In genomic region chr2:237085261-237086221, GRCh38 we compare ENCODE assay signal across 1 cellular context.
TF ChIP-seq lines count a peak whose summit lies in the region.

Gene COPS8, plus strand, starts transcription at chr2:237085889. Its CDS starts 76 bp downstream, at chr2:237085965.

TF ChIP-seq in GM12878, 131 proteins besides CTCF, POLR2A, EP300 and RAD21 (continued from another document and continues in another):
- peak; percentile 47 for TF ChIP-seq E2F4 (IDR thresholded peaks at IDR 0.05; ENCODE audit: low read depth, low read length)
- TF ChIP-seq PAX5 (IDR thresholded peaks at IDR 0.05; ENCODE audit: borderline replicate concordance, low read depth, low read length): 0 out of 2 replicates have a peak, but pooled peaks have one; percentile 47
- peak; percentile 38 for TF ChIP-seq PBX3 (IDR thresholded peaks at IDR 0.05; ENCODE audit: insufficient replicate concordance, low read depth, low read length)
- TF ChIP-seq EZH2 (IDR thresholded peaks at IDR 0.05; ENCODE audit: borderline replicate concordance, control insufficient read depth, low read depth, low read length): no peak
- no peak for TF ChIP-seq KDM1A (IDR thresholded peaks at IDR 0.05; ENCODE audit: borderline replicate concordance)
- TF ChIP-seq RFX5 (IDR thresholded peaks at IDR 0.05; ENCODE audit: low read depth, low read length): peak; percentile 48; the same call in 1 of the 2 replicates
- TF ChIP-seq USF2 (IDR thresholded peaks at IDR 0.05; ENCODE audit: borderline replicate concordance, low read depth, low read length): no peak
- TF ChIP-seq BCLAF1 (IDR thresholded peaks at IDR 0.05): no peak
- TF ChIP-seq BMI1 (IDR thresholded peaks at IDR 0.05; ENCODE audit: borderline replicate concordance): no peak
- TF ChIP-seq NRF1 (conservative IDR thresholded peaks at IDR 0.05; ENCODE audit: low read depth, low read length): no peak
- peak; percentile 60 for TF ChIP-seq KLF5 (IDR thresholded peaks at IDR 0.05; ENCODE audit: partially characterized antibody)
- no peak for TF ChIP-seq RBBP5 (conservative IDR thresholded peaks at IDR 0.05)
- TF ChIP-seq, protein P1, sequence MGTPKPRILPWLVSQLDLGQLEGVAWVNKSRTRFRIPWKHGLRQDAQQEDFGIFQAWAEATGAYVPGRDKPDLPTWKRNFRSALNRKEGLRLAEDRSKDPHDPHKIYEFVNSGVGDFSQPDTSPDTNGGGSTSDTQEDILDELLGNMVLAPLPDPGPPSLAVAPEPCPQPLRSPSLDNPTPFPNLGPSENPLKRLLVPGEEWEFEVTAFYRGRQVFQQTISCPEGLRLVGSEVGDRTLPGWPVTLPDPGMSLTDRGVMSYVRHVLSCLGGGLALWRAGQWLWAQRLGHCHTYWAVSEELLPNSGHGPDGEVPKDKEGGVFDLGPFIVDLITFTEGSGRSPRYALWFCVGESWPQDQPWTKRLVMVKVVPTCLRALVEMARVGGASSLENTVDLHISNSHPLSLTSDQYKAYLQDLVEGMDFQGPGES (IDR thresholded peaks at IDR 0.05): no peak
- TF ChIP-seq ZNF274 (IDR thresholded peaks at IDR 0.05; ENCODE audit: insufficient read depth, insufficient read length): no peak
- TF ChIP-seq ZBTB40 (IDR thresholded peaks at IDR 0.05; ENCODE audit: borderline replicate concordance): peak; percentile 91
- peak; percentile 62 for TF ChIP-seq MYC (IDR thresholded peaks at IDR 0.05; ENCODE audit: insufficient read depth, insufficient read length, insufficient replicate concordance, low read length, severe bottlenecking)
- TF ChIP-seq KAT2A (conservative IDR thresholded peaks at IDR 0.05; ENCODE audit: control insufficient read depth, low read depth, low read length): no peak
- TF ChIP-seq ZSCAN29 (IDR thresholded peaks at IDR 0.05): no peak
- TF ChIP-seq IKZF1 (conservative IDR thresholded peaks at IDR 0.05): peak; percentile 96
- TF ChIP-seq NBN (IDR thresholded peaks at IDR 0.05): peak; percentile 98
- peak; percentile 32; the same call in 1 of the 2 replicates for TF ChIP-seq SREBF1 (IDR thresholded peaks at IDR 0.05; ENCODE audit: low read length)
- no peak for TF ChIP-seq HDAC6 (IDR thresholded peaks at IDR 0.05; ENCODE audit: unreplicated experiment)
- no peak for TF ChIP-seq ZBTB4 (CRISPR knock-in tag; IDR thresholded peaks at IDR 0.05)
- TF ChIP-seq ZNF592 (IDR thresholded peaks at IDR 0.05): no peak
- no peak for TF ChIP-seq RCOR1 (conservative IDR thresholded peaks at IDR 0.05; ENCODE audit: low read depth, low read length)
- TF ChIP-seq MXI1 (IDR thresholded peaks at IDR 0.05; ENCODE audit: low read depth, low read length): peak; percentile 84
- TF ChIP-seq RAD51 (IDR thresholded peaks at IDR 0.05): no peak
- TF ChIP-seq NKRF (conservative IDR thresholded peaks at IDR 0.05): peak; percentile 82
- TF ChIP-seq, protein P2, sequence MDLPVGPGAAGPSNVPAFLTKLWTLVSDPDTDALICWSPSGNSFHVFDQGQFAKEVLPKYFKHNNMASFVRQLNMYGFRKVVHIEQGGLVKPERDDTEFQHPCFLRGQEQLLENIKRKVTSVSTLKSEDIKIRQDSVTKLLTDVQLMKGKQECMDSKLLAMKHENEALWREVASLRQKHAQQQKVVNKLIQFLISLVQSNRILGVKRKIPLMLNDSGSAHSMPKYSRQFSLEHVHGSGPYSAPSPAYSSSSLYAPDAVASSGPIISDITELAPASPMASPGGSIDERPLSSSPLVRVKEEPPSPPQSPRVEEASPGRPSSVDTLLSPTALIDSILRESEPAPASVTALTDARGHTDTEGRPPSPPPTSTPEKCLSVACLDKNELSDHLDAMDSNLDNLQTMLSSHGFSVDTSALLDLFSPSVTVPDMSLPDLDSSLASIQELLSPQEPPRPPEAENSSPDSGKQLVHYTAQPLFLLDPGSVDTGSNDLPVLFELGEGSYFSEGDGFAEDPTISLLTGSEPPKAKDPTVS (IDR thresholded peaks at IDR 0.05; ENCODE audit: low read depth, low read length): no peak
